ENCODE assay signal across 9 cellular contexts in genomic region chr11:34263462-34264186, GRCh38.
DNase-seq lines count a peak whose midpoint lies in the region; ATAC-seq and TF ChIP-seq lines count a peak whose summit lies in the region.
"Had no signal": no experiment of that assay in that cellular context is flagged by ENCODE, and none has a peak within 500 bp of the region (broad histone marks: within the 10 kb centered on the region; RNA-seq: fewer than 3 reads in every experiment).

No MANE protein-coding gene starts in this region.

- peak; percentile 59 for ATAC-seq in gastroesophageal sphincter
- ATAC-seq in GM21576 (IDR thresholded peaks at IDR 0.05; ENCODE audit: unreplicated experiment) = no peak

- no peaks in the 10 kb centered on the region for H3K9me2 ChIP-seq in OCI-LY7 (ENCODE audit: insufficient read depth, low read length)

- H3K9me3 ChIP-seq in Peyer's patch (no peaks in the 10 kb centered on the region), gastroesophageal sphincter (no peaks in the 10 kb centered on the region), OCI-LY7 (ENCODE audit: low read length) (no peaks in the 10 kb centered on the region)

- H3K36me3 Mint-ChIP-seq in activated CD4-positive, alpha-beta T cell treated with anti-CD3 and anti-CD28 coated beads, Interleukin-2, amount 10 ng/mL, durations not matched to agents 24 days and 14 days (ENCODE audit: low read depth) = no peaks in the 10 kb centered on the region
- H3K36me3 Mint-ChIP-seq in activated CD4-positive, alpha-beta memory T cell treated with anti-CD3 and anti-CD28 coated beads, Interleukin-2, amount 10 ng/mL, durations not matched to agents 7 days and 5 days (ENCODE audit: low read depth) = no peaks in the 10 kb centered on the region

- CTCF ChIA-PET in activated CD4-positive, alpha-beta memory T cell treated with anti-CD3 and anti-CD28 coated beads, Interleukin-2, amount 10 ng/mL, durations not matched to agents 7 days and 5 days (lab: Charles Lee) = no interaction called here
- CTCF ChIA-PET in OCI-LY7 (lab: Charles Lee; ENCODE audit: unreplicated experiment) = no interaction called here

- POLR2A ChIA-PET in activated CD4-positive, alpha-beta memory T cell treated with anti-CD3 and anti-CD28 coated beads, Interleukin-2, amount 10 ng/mL, durations not matched to agents 7 days and 5 days (lab: Charles Lee) = interaction anchor here (1.1 kb wide), 2 partner anchors 9 to 14 kb away, joined by 3 read pairs; no protein-coding TSS in a partner anchor
- POLR2A ChIA-PET in OCI-LY7 (lab: Charles Lee) = interaction anchor here (1.0 kb wide), 2 partner anchors 60 to 318 kb away, joined by 3 to 4 read pairs; no protein-coding TSS in a partner anchor

- peak; percentile 27 for DNase-seq in HFF-Myc (ENCODE audit: extremely low read depth, low read depth)
- peak in 2 of 3 donors; percentile 75 to 86 for DNase-seq in Peyer's patch
- DNase-seq in substantia nigra (lab: John Stamatoyannopoulos, UW) = peak in 2 of 49 donors; percentile 11 to 23
- DNase-seq in activated CD4-positive, alpha-beta T cell treated with anti-CD3 and anti-CD28 coated beads, Interleukin-2, amount 10 ng/mL, durations not matched to agents 24 days and 14 days = no peak
- no peak for DNase-seq in activated CD4-positive, alpha-beta memory T cell treated with anti-CD3 and anti-CD28 coated beads, Interleukin-2, amount 10 ng/mL, durations not matched to agents 7 days and 5 days
- DNase-seq in OCI-LY7 (ENCODE audit: low spot score) = no peak

- no peak overlapping the region for H3K4me2 ChIP-seq in OCI-LY7 (ENCODE audit: low read length)

- TF ChIP-seq CTCF in HFF-Myc (IDR thresholded peaks at IDR 0.05; ENCODE audit: low read depth, low read length, missing control alignments) = no peak
- TF ChIP-seq CTCF in Peyer's patch (IDR thresholded peaks at IDR 0.05) = peak in 2 of 6 experiments; percentile 19 to 21
- TF ChIP-seq CTCF in gastroesophageal sphincter (IDR thresholded peaks at IDR 0.05) = no peak
- no peak for TF ChIP-seq CTCF in OCI-LY7 (conservative IDR thresholded peaks at IDR 0.05; ENCODE audit: low read length)

- H3K4me3 ChIP-seq in HFF-Myc (replicated peaks; ENCODE audit: low read depth, low read length) = no peak overlapping the region
- no peak overlapping the region for H3K4me3 ChIP-seq in Peyer's patch
- no peak overlapping the region for H3K4me3 ChIP-seq in gastroesophageal sphincter
- H3K4me3 ChIP-seq in OCI-LY7 (ENCODE audit: low read depth, low read length, poor library complexity, severe bottlenecking) = no peak overlapping the region

- H4K20me1 ChIP-seq in OCI-LY7 (ENCODE audit: insufficient read depth, low read length) = no peaks in the 10 kb centered on the region

- H2AFZ ChIP-seq in OCI-LY7 (ENCODE audit: low read length) = no peak overlapping the region

- H3K36me3 ChIP-seq in Peyer's patch (no peaks in the 10 kb centered on the region), gastroesophageal sphincter (no peaks in the 10 kb centered on the region), OCI-LY7 (ENCODE audit: insufficient read depth, low read length) (no peaks in the 10 kb centered on the region)

- H3K4me1 ChIP-seq in Peyer's patch = peaks cover 0 to 24% (median 0%) of the 10 kb centered on the region in 4 donors
- peaks cover 0 to 53% (median 6%) of the 10 kb centered on the region in 3 donors for H3K4me1 ChIP-seq in gastroesophageal sphincter
- no peaks in the 10 kb centered on the region for H3K4me1 ChIP-seq in OCI-LY7 (ENCODE audit: insufficient read depth, low read length, poor library complexity, severe bottlenecking)

- TF ChIP-seq POLR2A in Peyer's patch (IDR thresholded peaks at IDR 0.05) (no peak), gastroesophageal sphincter (IDR thresholded peaks at IDR 0.05) (no peak)

- peaks cover 13% of the 10 kb centered on the region for H3K4me1 Mint-ChIP-seq in activated CD4-positive, alpha-beta T cell treated with anti-CD3 and anti-CD28 coated beads, Interleukin-2, amount 10 ng/mL, durations not matched to agents 24 days and 14 days
- H3K4me1 Mint-ChIP-seq in activated CD4-positive, alpha-beta memory T cell treated with anti-CD3 and anti-CD28 coated beads, Interleukin-2, amount 10 ng/mL, durations not matched to agents 7 days and 5 days = peaks cover 2% of the 10 kb centered on the region

- H3K27ac ChIP-seq in Peyer's patch (peak overlapping the region in 2 of 4 donors; percentile 10 to 20), gastroesophageal sphincter (peak overlapping the region in 2 of 4 donors; percentile 14 to 19), substantia nigra (ENCODE audit: low read depth, low read length, poor library complexity, severe bottlenecking) (peak overlapping the region; percentile 93), OCI-LY7 (ENCODE audit: low read depth, low read length, poor library complexity, severe bottlenecking) (no peak overlapping the region)

- BruUV-seq in OCI-LY7 (replicated peaks; lab: Mats Ljungman, UMichigan) = no TSS peak

- WGBS in gastroesophageal sphincter (ENCODE audit: low coverage in 1 of 2), 2 donors = 67 to 87% methylated on average over 3 of the region's 8 CpGs

- no peaks in the 10 kb centered on the region for H3K27me3 ChIP-seq in Peyer's patch
- no peaks in the 10 kb centered on the region for H3K27me3 ChIP-seq in gastroesophageal sphincter

- no peak overlapping the region for H3K27ac Mint-ChIP-seq in activated CD4-positive, alpha-beta T cell treated with anti-CD3 and anti-CD28 coated beads, Interleukin-2, amount 10 ng/mL, durations not matched to agents 24 days and 14 days
- no peak overlapping the region for H3K27ac Mint-ChIP-seq in activated CD4-positive, alpha-beta memory T cell treated with anti-CD3 and anti-CD28 coated beads, Interleukin-2, amount 10 ng/mL, durations not matched to agents 7 days and 5 days
- H3K27ac Mint-ChIP-seq: dendritic cell treated with granulocyte-macrophage colony-stimulating factor and Interleukin-4, amounts not matched to agents 40 ng/mL and 50 ng/mL, for 4 days had no signal

- no peak overlapping the region for H3K4me3 Mint-ChIP-seq in activated CD4-positive, alpha-beta T cell treated with anti-CD3 and anti-CD28 coated beads, Interleukin-2, amount 10 ng/mL, durations not matched to agents 24 days and 14 days
- H3K4me3 Mint-ChIP-seq in activated CD4-positive, alpha-beta memory T cell treated with anti-CD3 and anti-CD28 coated beads, Interleukin-2, amount 10 ng/mL, durations not matched to agents 7 days and 5 days = no peak overlapping the region
- H3K4me3 Mint-ChIP-seq: dendritic cell treated with granulocyte-macrophage colony-stimulating factor and Interleukin-4, amounts not matched to agents 40 ng/mL and 50 ng/mL, for 4 days had no signal

- no peaks in the 10 kb centered on the region for H3K9me3 Mint-ChIP-seq in activated CD4-positive, alpha-beta T cell treated with anti-CD3 and anti-CD28 coated beads, Interleukin-2, amount 10 ng/mL, durations not matched to agents 24 days and 14 days
- no peaks in the 10 kb centered on the region for H3K9me3 Mint-ChIP-seq in activated CD4-positive, alpha-beta memory T cell treated with anti-CD3 and anti-CD28 coated beads, Interleukin-2, amount 10 ng/mL, durations not matched to agents 7 days and 5 days
- H3K9me3 Mint-ChIP-seq: dendritic cell treated with granulocyte-macrophage colony-stimulating factor and Interleukin-4, amounts not matched to agents 40 ng/mL and 50 ng/mL, for 4 days had no signal

- no peak for TF ChIP-seq EP300 in gastroesophageal sphincter (IDR thresholded peaks at IDR 0.05)

- H3K27me3 Mint-ChIP-seq in activated CD4-positive, alpha-beta T cell treated with anti-CD3 and anti-CD28 coated beads, Interleukin-2, amount 10 ng/mL, durations not matched to agents 24 days and 14 days = peaks cover 13% of the 10 kb centered on the region
- H3K27me3 Mint-ChIP-seq in activated CD4-positive, alpha-beta memory T cell treated with anti-CD3 and anti-CD28 coated beads, Interleukin-2, amount 10 ng/mL, durations not matched to agents 7 days and 5 days = peaks cover 1% of the 10 kb centered on the region

- intact Hi-C loops in activated CD4-positive, alpha-beta T cell treated with anti-CD3 and anti-CD28 coated beads, Interleukin-2, amount 10 ng/mL, durations not matched to agents 24 days and 14 days (cut with micrococcal nuclease) = no loop called here
- intact Hi-C loops in OCI-LY7 (cut with micrococcal nuclease; ENCODE audit: unreplicated experiment) = no loop called here

- no peaks in the 10 kb centered on the region for H3K79me2 ChIP-seq in OCI-LY7 (ENCODE audit: insufficient read depth, low read depth, low read length)

Comparison
In these comparisons a context has a peak if more than half of its experiments do, and no peak if none do; other contexts are left out.
1. DNase-seq: peak in HFF-Myc (single experiment) and Peyer's patch (2 of 3); none in activated CD4-positive, alpha-beta T cell treated with anti-CD3 and anti-CD28 coated beads, Interleukin-2, amount 10 ng/mL, durations not matched to agents 24 days and 14 days (single experiment), activated CD4-positive, alpha-beta memory T cell treated with anti-CD3 and anti-CD28 coated beads, Interleukin-2, amount 10 ng/mL, durations not matched to agents 7 days and 5 days (single experiment) and OCI-LY7 (single experiment).